8 cellular contexts compared by ENCODE assay signal in genomic region chr18:64017870-64018269, GRCh38. TPM values are rescaled to one million over a fixed set of nuclear protein-coding genes. Genes with fewer than 3 reads are reported as not detected.
DNase-seq lines count a peak whose midpoint lies in the region; ATAC-seq and TF ChIP-seq lines count a peak whose summit lies in the region.

No MANE protein-coding gene starts in this region.

- H2AFZ ChIP-seq in PC-3 (ENCODE audit: low read length), result no peak overlapping the region

- H3K79me2 ChIP-seq in PC-3 (ENCODE audit: low read length), result no peaks in the 10 kb centered on the region

- no TSS peak for BruUV-seq in PC-3 (replicated peaks; lab: Mats Ljungman, UMichigan)

- H3K36me3 ChIP-seq in PC-3 (ENCODE audit: low read depth, low read length), result no peaks in the 10 kb centered on the region
- H3K36me3 ChIP-seq in H7 (replicated peaks; ENCODE audit: control insufficient read depth, insufficient read depth, low read length), result no peaks in the 10 kb centered on the region

- H3K27me3 ChIP-seq in PC-3 (ENCODE audit: low read length) (peaks cover 37% of the 10 kb centered on the region), H7 (ENCODE audit: control insufficient read depth, insufficient read depth, low read length) (no peaks in the 10 kb centered on the region)

- ATAC-seq in HG03175 (IDR thresholded peaks at IDR 0.05; ENCODE audit: unreplicated experiment), result peak; percentile 67
- peak; percentile 46; the same call in 1 of the 2 replicates for ATAC-seq in PC-3

- POLR2A ChIA-PET in PC-3 (lab: Charles Lee; ENCODE audit: unreplicated experiment), result no interaction called here

- intact Hi-C loops in PC-3 (cut with micrococcal nuclease), result loop anchor here (2.0 kb wide), 1 partner anchor 391 kb away; no protein-coding TSS in a partner anchor

- peak; percentile 53 for TF ChIP-seq CTCF in GM10266 (IDR thresholded peaks at IDR 0.05; ENCODE audit: control insufficient read depth, insufficient read depth, low read depth, missing control alignments)
- peak; percentile 70 for TF ChIP-seq CTCF in PC-3 (conservative IDR thresholded peaks at IDR 0.05; ENCODE audit: low read depth, low read length)
- peak; percentile 47 for TF ChIP-seq CTCF in fibroblast of villous mesenchyme (IDR thresholded peaks at IDR 0.05; ENCODE audit: insufficient read depth, low read depth, low read length)

- H3K4me2 ChIP-seq in PC-3 (ENCODE audit: low read length), result no peak overlapping the region

- CTCF ChIA-PET in PC-3 (lab: Charles Lee), result interaction anchor here (0.6 to 1.0 kb wide), 4 partner anchors 51 to 638 kb away, joined by 3 read pairs; no protein-coding TSS in a partner anchor

- H3K4me1 ChIP-seq in PC-3 (ENCODE audit: insufficient read depth, low read length), result no peaks in the 10 kb centered on the region

- no peak overlapping the region for H3K27ac ChIP-seq in PC-3 (ENCODE audit: low read length)

- H3K9ac ChIP-seq in PC-3 (ENCODE audit: low read length), result no peak overlapping the region

- no peaks in the 10 kb centered on the region for H3F3A ChIP-seq in PC-3 (ENCODE audit: low read length, unreplicated experiment)

- DNase-seq in GM10266 (ENCODE audit: extremely low spot score), result peak; percentile 47
- peak; percentile 60 for DNase-seq in PC-3
- peak; percentile 25 for DNase-seq in fibroblast of villous mesenchyme (ENCODE audit: low read depth)
- DNase-seq in activated CD4-positive, alpha-beta T cell treated with anti-CD3 and anti-CD28 coated beads for 4 hours, result no peak
- DNase-seq in NK-92 (lab: John Stamatoyannopoulos, UW; ENCODE audit: unreplicated experiment), result no peak
- no peak for DNase-seq in activated effector memory CD4-positive, alpha-beta T cell treated with Interleukin-2 at 50 U/mL for 16 hours
- DNase-seq in H7, result no peak

- H3K9me3 ChIP-seq in PC-3 (ENCODE audit: low read length), result no peaks in the 10 kb centered on the region

- H3K4me3 ChIP-seq in PC-3 (ENCODE audit: low read length), result no peak overlapping the region
- no peak overlapping the region for H3K4me3 ChIP-seq in fibroblast of villous mesenchyme (ENCODE audit: low read depth, low read length)
- no peak overlapping the region for H3K4me3 ChIP-seq in H7 (ENCODE audit: insufficient read depth, low read depth, low read length)

- no peaks in the 10 kb centered on the region for H4K20me1 ChIP-seq in PC-3 (ENCODE audit: low read length)

- H3K9me2 ChIP-seq in PC-3 (replicated peaks; ENCODE audit: low read length), result no peaks in the 10 kb centered on the region

RNA-seq across cellular contexts. Expression of gene SERPINB8, which starts 48.0 kb away (rescaled TPM):
- total RNA-seq in PC-3 (2014; rRNA removed) (21.1 and 24.1 TPM in 2 replicates), fibroblast of villous mesenchyme (23.5 and 32.0 TPM in 2 replicates)
- 0.07 and 1.6 TPM in 2 replicates for total RNA-seq in H7 (2014; rRNA removed; shearing (Covaris generic))

Comparison
In these comparisons a context has a peak if more than half of its experiments do, and no peak if none do; other contexts are left out.
1. DNase-seq: peak in GM10266 (single experiment), PC-3 (single experiment) and fibroblast of villous mesenchyme (single experiment); none in activated CD4-positive, alpha-beta T cell treated with anti-CD3 and anti-CD28 coated beads for 4 hours (0 of 2), NK-92 (single experiment), activated effector memory CD4-positive, alpha-beta T cell treated with Interleukin-2 at 50 U/mL for 16 hours (single experiment) and H7 (single experiment).
2. Peak in every context shown above with its lines, with median percentiles within 50 percentile points of each other: CTCF ChIP-seq.